In genomic region chr1:89986020-89986419, GRCh38 we compare ENCODE assay signal across 18 cellular contexts. TPM values are rescaled to one million over a fixed set of nuclear protein-coding genes. Genes with fewer than 3 reads are reported as not detected.
DNase-seq lines count a peak whose midpoint lies in the region; ATAC-seq, FAIRE-seq and TF ChIP-seq lines count a peak whose summit lies in the region.
"Had no signal": no experiment of that assay in that cellular context is flagged by ENCODE, and none has a peak within 500 bp of the region (broad histone marks: within the 10 kb centered on the region; RNA-seq: fewer than 3 reads in every experiment).

No MANE protein-coding gene starts in this region.

- no peak overlapping the region for H4K8ac ChIP-seq in H1 (ENCODE audit: extremely low read depth, insufficient read depth, low read length)

- TF ChIP-seq EP300 in H1 (IDR thresholded peaks at IDR 0.05; ENCODE audit: borderline replicate concordance in 1 of 2, low read depth in 2 of 2, low read length in 2 of 2) = no peak

- H2BK20ac ChIP-seq in H1 (ENCODE audit: low read length) = no peak overlapping the region

- no peak overlapping the region for H3K23ac ChIP-seq in H1 (ENCODE audit: insufficient read length)

- H4K91ac ChIP-seq in H1 (replicated peaks; ENCODE audit: insufficient read length, low read length) = no peak overlapping the region

- no peak for TF ChIP-seq POLR2A in H1 (IDR thresholded peaks at IDR 0.05; ENCODE audit: control extremely low read depth in 1 of 2, low read depth in 2 of 2, low read length in 2 of 2)

- H3K4me2 ChIP-seq in H1 (ENCODE audit: insufficient read depth in 1 of 2, low read depth in 2 of 2, low read length in 2 of 2) = no peak overlapping the region

- H2AK5ac ChIP-seq in H1 (ENCODE audit: low read depth, low read length) = no peak overlapping the region

- DNase-seq in DMS153 treated with DMSO at 0.1 percent for 48 hours (lab: John Stamatoyannopoulos, UW; ENCODE audit: unreplicated experiment) (peak; percentile 34), NCI-H128 (lab: John Stamatoyannopoulos, UW; ENCODE audit: unreplicated experiment) (peak; percentile 35), NCI-H2227 (lab: John Stamatoyannopoulos, UW; ENCODE audit: unreplicated experiment) (peak; percentile 17), H1 (ENCODE audit: low read depth in 1 of 2, low spot score in 2 of 2) (no peak), putamen (ENCODE audit: low spot score) (no peak), medulla oblongata (ENCODE audit: extremely low spot score) (no peak)
- DNase-seq: activated CD4-positive, alpha-beta T cell treated with anti-CD3 and anti-CD28 coated beads for 36 hours; DMS53; H9; left cardiac atrium; mucosa of descending colon; retina; stimulated activated naive CD4-positive, alpha-beta T cell treated with Interleukin-2 at 50 U/mL for 16 hours; trophoblast cell had no signal

- no peak overlapping the region for H3K18ac ChIP-seq in H1 (ENCODE audit: extremely low read depth, low read length)

- no peak overlapping the region for H3K4me3 ChIP-seq in H1 (ENCODE audit: extremely low read depth in 1 of 4, insufficient read depth in 2 of 4, low read depth in 3 of 4, low read length in 4 of 4)
- H3K4me3 ChIP-seq: mucosa of descending colon had no signal

- peaks cover 0 to 5% (median 0%) of the 10 kb centered on the region in 4 experiments; a peak in 1 of 7 replicates for H3K4me1 ChIP-seq in H1 (replicated peaks in 1 of 4; ENCODE audit: control insufficient read depth in 3 of 4, insufficient read depth in 4 of 4, low read length in 3 of 4)

- no peak overlapping the region for H3K4ac ChIP-seq in H1 (replicated peaks; ENCODE audit: insufficient read length, low read depth, low read length)

- no peak for TF ChIP-seq RAD21 in H1 (IDR thresholded peaks at IDR 0.05 in 1 of 2, conservative IDR thresholded peaks at IDR 0.05 in 1 of 2; ENCODE audit: low read depth in 2 of 2, low read length in 2 of 2)

- CTCF ChIA-PET in H1 (lab: Charles Lee; ENCODE audit: partially characterized antibody) = interaction anchor here (0.6 to 9.6 kb wide), 13 partner anchors 11 to 326 kb away, joined by 3 to 78 read pairs (median 5); no protein-coding TSS in a partner anchor

- no peak overlapping the region for H4K5ac ChIP-seq in H1 (ENCODE audit: insufficient read length, low read depth, low read length)

- H3K36me3 ChIP-seq in H1 (ENCODE audit: control insufficient read depth in 2 of 4, insufficient read depth in 4 of 4, low read length in 3 of 4) = no peaks in the 10 kb centered on the region
- H3K36me3 ChIP-seq: neutrophil had no signal

- H3K23me2 ChIP-seq in H1 (ENCODE audit: low read depth, low read length) = no peaks in the 10 kb centered on the region

- peaks cover 0 to 7% of the 10 kb centered on the region in 2 experiments; a peak in 1 of 4 replicates for H3K9me3 ChIP-seq in H1 (ENCODE audit: insufficient read depth in 2 of 2, low read depth in 1 of 2, low read length in 1 of 2)
- H3K9me3 ChIP-seq: mucosa of descending colon, neutrophil had no signal

- no peaks in the 10 kb centered on the region for H3K79me2 ChIP-seq in H1 (ENCODE audit: control insufficient read depth in 1 of 2, insufficient read depth in 2 of 2, low read length in 2 of 2)

- TF ChIP-seq CTCF in H1 (IDR thresholded peaks at IDR 0.05; ENCODE audit: control extremely low read depth in 1 of 3, insufficient read depth in 1 of 3, low read depth in 1 of 3, low read length in 3 of 3) = no peak

- no peak overlapping the region for H2BK5ac ChIP-seq in H1 (ENCODE audit: low read depth, low read length)

- no peaks in the 10 kb centered on the region for H4K20me1 ChIP-seq in H1 (replicated peaks in 1 of 2; ENCODE audit: control insufficient read depth in 1 of 2, insufficient read depth in 2 of 2, low read length in 2 of 2)

- POLR2A ChIA-PET in H1 (lab: Charles Lee; ENCODE audit: partially characterized antibody) = no interaction called here

- no peak overlapping the region for H2BK120ac ChIP-seq in H1 (replicated peaks; ENCODE audit: low read depth, low read length)

- H2BK12ac ChIP-seq in H1 (ENCODE audit: low read depth, low read length) = no peak overlapping the region

- 0 out of 2 replicates have a peak overlapping the region, but pooled peaks have one; percentile 31 for H2BK15ac ChIP-seq in H1 (ENCODE audit: low read length)

- ATAC-seq in HG03097 (IDR thresholded peaks at IDR 0.05; ENCODE audit: low FRiP score, unreplicated experiment) (no peak), HG03135 (IDR thresholded peaks at IDR 0.05; ENCODE audit: unreplicated experiment) (no peak)
- ATAC-seq: activated CD4-positive, alpha-beta T cell treated with anti-CD3 and anti-CD28 coated beads for 36 hours; left cardiac atrium; mucosa of descending colon; Panc1 had no signal

- no peak overlapping the region for H3K56ac ChIP-seq in H1 (replicated peaks; ENCODE audit: insufficient read length, low read depth, low read length)

- no peaks in the 10 kb centered on the region for H3K27me3 ChIP-seq in H1 (replicated peaks in 1 of 4; ENCODE audit: control insufficient read depth in 3 of 4, extremely low read depth in 1 of 4, insufficient read depth in 3 of 4, low read length in 3 of 4)
- H3K27me3 ChIP-seq: neutrophil had no signal

- no peaks in the 10 kb centered on the region for H3K79me1 ChIP-seq in H1 (ENCODE audit: low read depth, low read length)

- no peak overlapping the region for H3K9ac ChIP-seq in H1 (replicated peaks in 1 of 4; ENCODE audit: extremely low read depth in 1 of 4, low read depth in 3 of 4, low read length in 3 of 4)

- H2AFZ ChIP-seq in H1 (ENCODE audit: low read length) = no peak overlapping the region

- H3K14ac ChIP-seq in H1 (ENCODE audit: insufficient read length) = no peak overlapping the region

- FAIRE-seq in H1 (lab: Jason Lieb, UNC) = no peak

- H3K27ac ChIP-seq in H1 (ENCODE audit: low read depth, low read length) = no peak overlapping the region
- H3K27ac ChIP-seq: neutrophil had no signal

TF ChIP-seq in H1, 55 proteins besides CTCF, POLR2A, EP300 and RAD21:
- TF ChIP-seq SIX5 (IDR thresholded peaks at IDR 0.05; ENCODE audit: low read depth, low read length) (no peak), RBBP5 (IDR thresholded peaks at IDR 0.05; ENCODE audit: borderline replicate concordance, low read depth, low read length) (no peak), E2F6 (IDR thresholded peaks at IDR 0.05) (no peak), SUZ12 (IDR thresholded peaks at IDR 0.05; ENCODE audit: low read length) (no peak), TAF1 (IDR thresholded peaks at IDR 0.05; ENCODE audit: low read depth, low read length) (no peak), GTF2F1 (IDR thresholded peaks at IDR 0.05; ENCODE audit: borderline replicate concordance, low read depth, low read length) (no peak), EGR1 (IDR thresholded peaks at IDR 0.05; ENCODE audit: borderline replicate concordance, low read depth, low read length) (no peak), SP2 (IDR thresholded peaks at IDR 0.05; ENCODE audit: low read length) (no peak), CTBP2 (IDR thresholded peaks at IDR 0.05; ENCODE audit: borderline replicate concordance, insufficient read depth, insufficient read length, low read length) (no peak), FOSL1 (IDR thresholded peaks at IDR 0.05; ENCODE audit: insufficient read depth, low read depth, low read length) (no peak), CBX5 (IDR thresholded peaks at IDR 0.05; ENCODE audit: low read depth, low read length) (no peak), NRF1 (IDR thresholded peaks at IDR 0.05; ENCODE audit: low read depth, low read length) (no peak), EZH2 (IDR thresholded peaks at IDR 0.05; ENCODE audit: low read depth, low read length, severe bottlenecking) (no peak)

RNA-seq across cellular contexts. Expression of gene ZNF326, which starts 8.9 kb away (rescaled TPM):
- total RNA-seq in H1 (2021; fragmentation: NEBNext Ultra II Directional; extraction: Animal tissue kit (Norgen Biotek cat#: 25700)) = 30.6 and 31.8 TPM in 2 replicates
- 12.2 and 12.7 TPM in 2 replicates for polyA plus RNA-seq in H1 (2011; rRNA removed)
- polyA plus RNA-seq in H1 (2011; cell fraction: cytosol; rRNA removed) = 18.4 TPM
- polyA plus RNA-seq in H1 (2011; cell fraction: nucleus; rRNA removed) = 10.8 TPM
- polyA plus RNA-seq in H1 (2012, experiment 1 of 2) = 16.4 to 28.6 TPM (median 19.6 TPM) in 4 replicates
- polyA plus RNA-seq in H1 (2012, experiment 2 of 2) = 3.4 TPM
- polyA plus RNA-seq in H1 (2013, experiment 1 of 2) = 24.0 TPM
- polyA plus RNA-seq in H1 (2013, experiment 2 of 2) = 21.0 TPM
- polyA minus RNA-seq in H1 (2011; rRNA and poly(A)+ RNA removed) = 16.5 and 21.8 TPM in 2 replicates
- 14.5 TPM for polyA minus RNA-seq in H1 (2011; cell fraction: cytosol; rRNA and poly(A)+ RNA removed)
- 60.4 TPM for polyA minus RNA-seq in H1 (2011; cell fraction: nucleus; rRNA and poly(A)+ RNA removed)

Comparison
In these comparisons a context has a peak if more than half of its experiments do, and no peak if none do; other contexts are left out.
1. DNase-seq: peak in DMS153 treated with DMSO at 0.1 percent for 48 hours (single experiment), NCI-H128 (single experiment) and NCI-H2227 (single experiment); none in H1 (0 of 2), putamen (single experiment) and medulla oblongata (single experiment).